Comparison of ENCODE assay signal across 11 cellular contexts in genomic region chr12:108594-108993, GRCh38. TPM values are rescaled to one million over a fixed set of nuclear protein-coding genes. Genes with fewer than 3 reads are reported as not detected.
DNase-seq lines count a peak whose midpoint lies in the region; ATAC-seq and TF ChIP-seq lines count a peak whose summit lies in the region.
"Had no signal": no experiment of that assay in that cellular context is flagged by ENCODE, and none has a peak within 500 bp of the region (broad histone marks: within the 10 kb centered on the region; RNA-seq: fewer than 3 reads in every experiment).

No MANE protein-coding gene starts in this region.

- peak; percentile 18; the same call in 1 of the 2 replicates for TF ChIP-seq RAD21 in Ishikawa (IDR thresholded peaks at IDR 0.05; ENCODE audit: low read depth)

- DNase-seq in DMS153 (lab: John Stamatoyannopoulos, UW) (peak; percentile 4), myocyte (ENCODE audit: low read depth) (peak; percentile 83), omental fat pad (ENCODE audit: low spot score) (no peak), NCI-H1694 treated with DMSO at 0.1 percent for 48 hours (lab: John Stamatoyannopoulos, UW) (no peak)
- DNase-seq: activated CD4-positive, alpha-beta memory T cell treated with anti-CD3 and anti-CD28 coated beads, Interleukin-2, amount 10 ng/mL, durations not matched to agents 7 days and 5 days; activated naive CD4-positive, alpha-beta T cell treated with Interleukin-2 at 50 U/mL for 16 hours had no signal

- no peak for TF ChIP-seq EP300 in Ishikawa (IDR thresholded peaks at IDR 0.05; ENCODE audit: borderline replicate concordance)

- no peak for ATAC-seq in GM18858 (IDR thresholded peaks at IDR 0.05; ENCODE audit: unreplicated experiment)
- ATAC-seq in HG03159 (IDR thresholded peaks at IDR 0.05; ENCODE audit: unreplicated experiment), result no peak
- ATAC-seq in omental fat pad (ENCODE audit: low FRiP score), result no peak

- TF ChIP-seq CTCF in VCaP (conservative IDR thresholded peaks at IDR 0.05) (no peak), omental fat pad (IDR thresholded peaks at IDR 0.05) (no peak)

- peak overlapping the region; percentile 59 for H3K27ac ChIP-seq in VCaP

TF ChIP-seq in Ishikawa, 13 proteins besides CTCF, POLR2A, EP300 and RAD21:
- TF ChIP-seq NFIC (IDR thresholded peaks at IDR 0.05) (peak; percentile 76; the same call in 1 of the 2 replicates), YY1 (IDR thresholded peaks at IDR 0.05; ENCODE audit: low read depth) (no peak)

RNA-seq across cellular contexts. Expression of gene IQSEC3, which starts 42.0 kb away (rescaled TPM):
- total RNA-seq in myocyte (not detected in 2 replicates), omental fat pad (1 to 10 TPM; 1.3 to 4.4 (median 3.3) TPM)
- polyA plus RNA-seq in myocyte (2012), result not detected
- total RNA-seq: HT1080 had no signal

Comparison
In these comparisons a context has a peak if more than half of its experiments do, and no peak if none do; other contexts are left out.
1. DNase-seq: peak in DMS153 (single experiment) and myocyte (single experiment); none in omental fat pad (single experiment) and NCI-H1694 treated with DMSO at 0.1 percent for 48 hours (single experiment).